ENCODE assay signal across 8 cellular contexts in the genomic region with DNA sequence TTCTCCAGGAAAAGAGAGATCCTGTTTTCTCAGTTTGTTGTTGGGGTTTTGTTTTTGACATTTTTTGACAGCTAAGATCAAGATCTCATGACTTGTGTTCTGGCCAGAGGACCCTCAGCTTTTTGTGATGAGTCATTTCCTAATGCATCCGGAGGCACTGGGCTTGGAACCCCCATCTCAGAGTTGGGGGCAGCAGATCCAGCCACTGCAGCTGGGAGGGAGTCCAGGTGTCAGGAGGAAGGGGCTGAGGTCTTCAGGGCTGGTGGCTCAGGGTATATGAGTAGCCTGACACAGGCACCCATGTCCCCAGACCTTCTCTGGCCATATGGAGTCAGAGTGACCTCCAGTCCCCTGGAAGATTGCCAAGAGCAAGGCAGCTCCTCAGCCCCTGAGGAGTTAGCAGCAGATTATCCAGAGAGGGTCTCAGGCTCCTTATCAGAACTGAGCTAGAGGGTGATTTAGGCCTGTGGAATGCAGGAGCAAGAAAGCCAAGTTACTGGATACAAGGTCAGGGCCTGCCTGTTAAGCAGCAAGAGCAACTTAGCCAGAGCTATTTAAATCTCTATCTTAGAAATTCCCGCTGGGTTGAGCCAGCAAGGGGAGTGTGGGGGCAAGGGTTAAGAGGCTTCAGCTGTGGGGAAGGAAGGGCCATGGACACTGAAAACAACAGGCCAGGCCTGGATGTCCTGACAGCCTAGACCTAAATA.
DNase-seq lines count a peak whose midpoint lies in the region; ATAC-seq, FAIRE-seq and TF ChIP-seq lines count a peak whose summit lies in the region.

No MANE protein-coding gene starts in this region.

- TF ChIP-seq CTCF in dorsolateral prefrontal cortex (IDR thresholded peaks at IDR 0.05 in 54 of 56, conservative IDR thresholded peaks at IDR 0.05 in 2 of 56; ENCODE audit: low read depth in 1 of 56, partially characterized antibody in 56 of 56): no peak
- no peak for TF ChIP-seq CTCF in HepG2 (CRISPR knock-in tag; IDR thresholded peaks at IDR 0.05)
- no peak for TF ChIP-seq CTCF in type B pancreatic cell (conservative IDR thresholded peaks at IDR 0.05)

- in situ Hi-C loops in HepG2 (cut with HindIII; ENCODE audit: extremely low pct_ligation_motif_present, low pct_unique_long_range_greater_than_20kb): loop anchor here (10.0 kb wide), 1 partner anchor 84 kb away; no protein-coding TSS in a partner anchor

- no peak for TF ChIP-seq POLR2A in HepG2 (IDR thresholded peaks at IDR 0.05; ENCODE audit: insufficient read depth in 1 of 2, low read depth in 2 of 2, low read length in 2 of 2)

- TF ChIP-seq RAD21 in HepG2 (CRISPR knock-in tag; IDR thresholded peaks at IDR 0.05): no peak

- H3K27me3 ChIP-seq in dorsolateral prefrontal cortex (no peaks in the 10 kb centered on the region), HepG2 (ENCODE audit: control insufficient read depth in 1 of 2, insufficient read depth in 2 of 2, low read length in 2 of 2) (no peaks in the 10 kb centered on the region)

- TF ChIP-seq EP300 in HepG2 (IDR thresholded peaks at IDR 0.05; ENCODE audit: low read depth in 2 of 2, low read length in 2 of 2) (no peak), HepG2 (CRISPR knock-in tag; IDR thresholded peaks at IDR 0.05; ENCODE audit: borderline replicate concordance) (no peak)

- no peaks in the 10 kb centered on the region for H3K36me3 ChIP-seq in HepG2 (replicated peaks in 1 of 2; ENCODE audit: control insufficient read depth in 1 of 2, insufficient read depth in 2 of 2, low read length in 2 of 2)

- peak overlapping the region in 52 of 59 donors; percentile 1 to 83 (median 49) for H3K27ac ChIP-seq in dorsolateral prefrontal cortex
- H3K27ac ChIP-seq in HepG2 (ENCODE audit: extremely low read length, insufficient read depth, low read length): no peak overlapping the region

- H3K27me3 Mint-ChIP-seq in type B pancreatic cell: no peaks in the 10 kb centered on the region

- 50% methylated on average over 2 of the region's 2 CpGs for WGBS in HepG2 (ENCODE audit: low lambda C conversion rate)

- CTCF ChIA-PET in HepG2 (lab: Yijun Ruan, JAX; ENCODE audit: low intra/inter-chr PET ratio, low total read pairs): no interaction called here

- H4K20me1 ChIP-seq in HepG2 (ENCODE audit: insufficient read depth, low read length): no peaks in the 10 kb centered on the region

- DNase-seq in LoVo (ENCODE audit: low spot score) (peak; percentile 34), dorsolateral prefrontal cortex (no peak), HepG2 (ENCODE audit: low spot score) (peak; percentile 10), type B pancreatic cell (ENCODE audit: extremely low spot score, unreplicated experiment) (no peak), NCI-H1436 (lab: John Stamatoyannopoulos, UW) (no peak), NCI-H446 (lab: John Stamatoyannopoulos, UW) (no peak), NCI-H748 treated with DMSO at 0.1 percent for 48 hours (lab: John Stamatoyannopoulos, UW) (no peak)

- no peaks in the 10 kb centered on the region for H3K9me3 Mint-ChIP-seq in type B pancreatic cell

- no peak for FAIRE-seq in HepG2 (lab: Jason Lieb, UNC)

- ATAC-seq in HepG2 (peak; percentile 64), GM18870 (IDR thresholded peaks at IDR 0.05; ENCODE audit: unreplicated experiment) (no peak)

- no peaks in the 10 kb centered on the region for H3K9me3 ChIP-seq in HepG2 (ENCODE audit: low read length)

- no peaks in the 10 kb centered on the region for H3K79me2 ChIP-seq in HepG2 (ENCODE audit: insufficient read depth, low read length)

- POLR2A ChIA-PET in HepG2 (lab: Yijun Ruan, JAX): no interaction called here

- H3K27ac Mint-ChIP-seq in type B pancreatic cell: peak overlapping the region; percentile 86

- no peak overlapping the region for H2AFZ ChIP-seq in HepG2 (ENCODE audit: low read length)

- peaks cover 30% of the 10 kb centered on the region for H3K36me3 Mint-ChIP-seq in type B pancreatic cell

- peak overlapping the region; percentile 54 for H3K4me3 Mint-ChIP-seq in type B pancreatic cell

- peaks cover 65% of the 10 kb centered on the region for H3K4me1 Mint-ChIP-seq in type B pancreatic cell (ENCODE audit: unreplicated experiment)

- peaks cover 26% of the 10 kb centered on the region for H3K4me1 ChIP-seq in HepG2 (ENCODE audit: insufficient read depth, low read length)

- no peak overlapping the region for H3K4me3 ChIP-seq in dorsolateral prefrontal cortex
- H3K4me3 ChIP-seq in HepG2 (replicated peaks in 1 of 3; ENCODE audit: insufficient read depth in 1 of 3, low read depth in 2 of 3, low read length in 3 of 3): no peak overlapping the region

- no peak overlapping the region for H3K9ac ChIP-seq in HepG2 (ENCODE audit: insufficient read depth, low read depth, low read length)

- no TSS peak for BruUV-seq in HepG2 (replicated peaks; lab: Mats Ljungman, UMichigan)

- H3K4me2 ChIP-seq in HepG2 (ENCODE audit: low read depth, low read length): no peak overlapping the region

- intact Hi-C loops in dorsolateral prefrontal cortex (cut with DNase I) (loop anchor here (2.0 to 5.0 kb wide), 2 partner anchors 28 to 81 kb away; no protein-coding TSS in a partner anchor), HepG2 (cut with micrococcal nuclease; ENCODE audit: unreplicated experiment) (no loop called here)

TF ChIP-seq in HepG2, 621 proteins besides CTCF, POLR2A, EP300 and RAD21:
- TF ChIP-seq ZNF660 (CRISPR knock-in tag; IDR thresholded peaks at IDR 0.05; ENCODE audit: borderline replicate concordance, low read depth): no peak
- TF ChIP-seq ZNF138 (CRISPR knock-in tag; IDR thresholded peaks at IDR 0.05; ENCODE audit: low read depth): 0 out of 2 replicates have a peak, but pooled peaks have one; percentile 45
- TF ChIP-seq ZNF83 (CRISPR knock-in tag; IDR thresholded peaks at IDR 0.05; ENCODE audit: borderline replicate concordance): no peak
- 0 out of 2 replicates have a peak, but pooled peaks have one; percentile 33 for TF ChIP-seq ZNF772 (CRISPR knock-in tag; IDR thresholded peaks at IDR 0.05)
- TF ChIP-seq ZNF143 (CRISPR knock-in tag; IDR thresholded peaks at IDR 0.05): no peak
- 0 out of 2 replicates have a peak, but pooled peaks have one; percentile 34 for TF ChIP-seq EED (CRISPR knock-in tag; IDR thresholded peaks at IDR 0.05)
- no peak for TF ChIP-seq ZNF878 (CRISPR knock-in tag; IDR thresholded peaks at IDR 0.05)

Comparison
In these comparisons a context has a peak if more than half of its experiments do, and no peak if none do; other contexts are left out.
1. DNase-seq: peak in LoVo (single experiment) and HepG2 (single experiment); none in dorsolateral prefrontal cortex (0 of 10), type B pancreatic cell (single experiment), NCI-H1436 (single experiment), NCI-H446 (0 of 2) and NCI-H748 treated with DMSO at 0.1 percent for 48 hours (single experiment).